In genomic region chr2:161141033-161141432, GRCh38 we compare ENCODE assay signal across 10 cellular contexts. TPM values are rescaled to one million over a fixed set of nuclear protein-coding genes. Genes with fewer than 3 reads are reported as not detected.
DNase-seq lines count a peak whose midpoint lies in the region; ATAC-seq and TF ChIP-seq lines count a peak whose summit lies in the region.
"Had no signal": no experiment of that assay in that cellular context is flagged by ENCODE, and none has a peak within 500 bp of the region (broad histone marks: within the 10 kb centered on the region; RNA-seq: fewer than 3 reads in every experiment).

No MANE protein-coding gene starts in this region.

- intact Hi-C loops in mucosa of descending colon (cut with DNase I, micrococcal nuclease): no loop called here
- intact Hi-C loops in posterior cingulate gyrus (cut with DNase I): no loop called here

- no peak for DNase-seq in mucosa of descending colon
- no peak for DNase-seq in posterior cingulate gyrus
- no peak for DNase-seq in cortex of kidney (lab: John Stamatoyannopoulos, UW)
- no peak for DNase-seq in mesenteric fat pad (ENCODE audit: low spot score)
- DNase-seq: central memory CD4-positive, alpha-beta T cell; MM.1S had no signal

- TF ChIP-seq CTCF in mucosa of descending colon (IDR thresholded peaks at IDR 0.05): no peak

- peak; percentile 42 for ATAC-seq in GM18868 (IDR thresholded peaks at IDR 0.05; ENCODE audit: unreplicated experiment)
- ATAC-seq in GM21576 (IDR thresholded peaks at IDR 0.05; ENCODE audit: unreplicated experiment): peak; percentile 40
- ATAC-seq in HG03571 (IDR thresholded peaks at IDR 0.05; ENCODE audit: unreplicated experiment): peak; percentile 45
- ATAC-seq in mucosa of descending colon: peak; percentile 52

- H3K4me1 ChIP-seq in mucosa of descending colon (ENCODE audit: low read depth): peaks cover 3% of the 10 kb centered on the region

- H3K36me3 ChIP-seq in mucosa of descending colon (ENCODE audit: low read depth): no peaks in the 10 kb centered on the region
- H3K36me3 ChIP-seq: thoracic aorta had no signal

- no peaks in the 10 kb centered on the region for H3K9me3 ChIP-seq in mucosa of descending colon
- H3K9me3 ChIP-seq: thoracic aorta had no signal

- no peak overlapping the region for H3K4me3 ChIP-seq in mucosa of descending colon
- H3K4me3 ChIP-seq: thoracic aorta had no signal

RNA-seq across cellular contexts. Expression of gene TANK, which starts 19.2 kb away (rescaled TPM):
- 10 to 100 TPM; 57.2 to 77.6 (median 57.2) TPM for total RNA-seq in mucosa of descending colon
- total RNA-seq in mesenteric fat pad: 77.3 TPM
